1 cellular context compared by ENCODE assay signal in genomic region chr17:17752822-17753448, GRCh38.
TF ChIP-seq lines count a peak whose summit lies in the region.

No MANE protein-coding gene starts in this region.

TF ChIP-seq in endothelial cell of umbilical vein, 7 proteins besides CTCF, POLR2A, EP300 and RAD21 (continued from another document):
- no peak for TF ChIP-seq MAX (IDR thresholded peaks at IDR 0.05; ENCODE audit: insufficient read depth, insufficient read length)
